In the genomic region with DNA sequence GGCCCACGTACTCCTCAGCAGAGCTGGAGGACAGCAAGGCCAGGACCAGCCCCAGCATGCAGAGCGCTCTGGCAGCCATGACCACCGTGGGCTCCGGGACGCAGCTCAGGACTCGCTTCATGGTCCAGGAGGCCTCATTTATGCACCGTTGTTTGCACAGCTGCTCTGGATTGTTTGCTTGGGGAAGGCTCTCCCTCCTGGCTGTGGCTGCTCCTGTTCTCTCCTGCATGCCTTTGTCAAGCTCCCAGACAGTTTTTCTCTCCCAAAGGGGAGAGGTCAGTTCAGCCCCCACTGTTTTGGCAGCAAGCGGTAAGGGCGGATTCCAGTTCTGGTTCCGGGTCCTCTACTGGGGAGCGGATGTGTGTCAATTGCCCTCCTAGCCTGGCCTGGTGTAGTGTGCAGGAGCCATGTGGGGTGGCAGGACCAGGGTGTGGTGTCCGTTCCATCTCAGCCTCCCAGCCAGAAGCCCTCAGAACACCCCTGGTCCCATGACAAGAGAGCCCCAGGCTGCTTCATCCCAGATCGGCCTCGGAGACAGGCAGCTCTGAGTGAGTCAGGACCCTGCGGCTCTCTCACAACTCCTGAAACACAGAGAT, we compare ENCODE assay signal across 1 cellular context.
A peak's percentile ranks its signal among the peaks of the same experiment; 100 is the strongest.
TF ChIP-seq lines count a peak whose summit lies in the region.

A gene with protein sequence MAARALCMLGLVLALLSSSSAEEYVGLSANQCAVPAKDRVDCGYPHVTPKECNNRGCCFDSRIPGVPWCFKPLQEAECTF (minus strand): TSS at position 114 of the 596 bp plus-strand sequence. CDS start 35 bp downstream, at position 79.

TF ChIP-seq in HepG2, 621 proteins besides CTCF, POLR2A, EP300 and RAD21 (continued from another document and continues in another):
- TF ChIP-seq ZNF350 (CRISPR knock-in tag; IDR thresholded peaks at IDR 0.05; ENCODE audit: borderline replicate concordance, low read depth) (no peak; the same call in 1 of the 2 replicates), PCBP1 (IDR thresholded peaks at IDR 0.05; ENCODE audit: borderline replicate concordance, low read depth, low read length) (no peak), ZKSCAN8 (CRISPR knock-in tag; IDR thresholded peaks at IDR 0.05; ENCODE audit: borderline replicate concordance) (no peak), CHCHD3 (CRISPR knock-in tag; IDR thresholded peaks at IDR 0.05) (no peak), TBL1XR1 (IDR thresholded peaks at IDR 0.05; ENCODE audit: borderline replicate concordance, low read length, partially characterized antibody) (no peak), SRF (IDR thresholded peaks at IDR 0.05; ENCODE audit: low read depth, low read length) (no peak), SOX6 (IDR thresholded peaks at IDR 0.05) (no peak), SOX6 (CRISPR knock-in tag; IDR thresholded peaks at IDR 0.05) (peak; percentile 86), HHEX (CRISPR knock-in tag; IDR thresholded peaks at IDR 0.05) (peak; percentile 66; the same call in 1 of the 2 replicates), PPARG (CRISPR knock-in tag; conservative IDR thresholded peaks at IDR 0.05) (no peak), ZFP62 (CRISPR knock-in tag; IDR thresholded peaks at IDR 0.05) (no peak), ASH2L (IDR thresholded peaks at IDR 0.05; ENCODE audit: insufficient read length, low read depth, low read length) (no peak), ZNF619 (CRISPR knock-in tag; IDR thresholded peaks at IDR 0.05) (no peak), SIX1 (CRISPR knock-in tag; IDR thresholded peaks at IDR 0.05; ENCODE audit: borderline replicate concordance) (no peak), ZNF329 (CRISPR knock-in tag; IDR thresholded peaks at IDR 0.05; ENCODE audit: low read depth) (no peak), PHF20 (CRISPR knock-in tag; IDR thresholded peaks at IDR 0.05) (no peak), NCOR1 (IDR thresholded peaks at IDR 0.05; ENCODE audit: borderline replicate concordance, low read length) (no peak), KDM5A (IDR thresholded peaks at IDR 0.05; ENCODE audit: borderline replicate concordance, low read length) (no peak), ZNF343 (CRISPR knock-in tag; IDR thresholded peaks at IDR 0.05) (no peak), HNF4A (CRISPR knock-in tag; IDR thresholded peaks at IDR 0.05) (peak; percentile 32; the same call in 1 of the 2 replicates), ZNF83 (CRISPR knock-in tag; IDR thresholded peaks at IDR 0.05; ENCODE audit: borderline replicate concordance) (no peak; the same call in 1 of the 2 replicates), JARID2 (CRISPR knock-in tag; IDR thresholded peaks at IDR 0.05; ENCODE audit: insufficient replicate concordance) (no peak), ZFP1 (CRISPR knock-in tag; IDR thresholded peaks at IDR 0.05) (no peak), RFXAP (CRISPR knock-in tag; IDR thresholded peaks at IDR 0.05; ENCODE audit: borderline replicate concordance) (no peak), ZEB1 (IDR thresholded peaks at IDR 0.05; ENCODE audit: insufficient replicate concordance, low read depth) (no peak)
- TF ChIP-seq, protein P1, sequence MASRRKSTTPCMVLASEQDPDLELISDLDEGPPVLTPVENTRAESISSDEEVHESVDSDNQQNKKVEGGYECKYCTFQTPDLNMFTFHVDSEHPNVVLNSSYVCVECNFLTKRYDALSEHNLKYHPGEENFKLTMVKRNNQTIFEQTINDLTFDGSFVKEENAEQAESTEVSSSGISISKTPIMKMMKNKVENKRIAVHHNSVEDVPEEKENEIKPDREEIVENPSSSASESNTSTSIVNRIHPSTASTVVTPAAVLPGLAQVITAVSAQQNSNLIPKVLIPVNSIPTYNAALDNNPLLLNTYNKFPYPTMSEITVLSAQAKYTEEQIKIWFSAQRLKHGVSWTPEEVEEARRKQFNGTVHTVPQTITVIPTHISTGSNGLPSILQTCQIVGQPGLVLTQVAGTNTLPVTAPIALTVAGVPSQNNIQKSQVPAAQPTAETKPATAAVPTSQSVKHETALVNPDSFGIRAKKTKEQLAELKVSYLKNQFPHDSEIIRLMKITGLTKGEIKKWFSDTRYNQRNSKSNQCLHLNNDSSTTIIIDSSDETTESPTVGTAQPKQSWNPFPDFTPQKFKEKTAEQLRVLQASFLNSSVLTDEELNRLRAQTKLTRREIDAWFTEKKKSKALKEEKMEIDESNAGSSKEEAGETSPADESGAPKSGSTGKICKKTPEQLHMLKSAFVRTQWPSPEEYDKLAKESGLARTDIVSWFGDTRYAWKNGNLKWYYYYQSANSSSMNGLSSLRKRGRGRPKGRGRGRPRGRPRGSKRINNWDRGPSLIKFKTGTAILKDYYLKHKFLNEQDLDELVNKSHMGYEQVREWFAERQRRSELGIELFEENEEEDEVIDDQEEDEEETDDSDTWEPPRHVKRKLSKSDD (CRISPR knock-in tag; IDR thresholded peaks at IDR 0.05; ENCODE audit: low read depth): no peak
- TF ChIP-seq, protein P2, sequence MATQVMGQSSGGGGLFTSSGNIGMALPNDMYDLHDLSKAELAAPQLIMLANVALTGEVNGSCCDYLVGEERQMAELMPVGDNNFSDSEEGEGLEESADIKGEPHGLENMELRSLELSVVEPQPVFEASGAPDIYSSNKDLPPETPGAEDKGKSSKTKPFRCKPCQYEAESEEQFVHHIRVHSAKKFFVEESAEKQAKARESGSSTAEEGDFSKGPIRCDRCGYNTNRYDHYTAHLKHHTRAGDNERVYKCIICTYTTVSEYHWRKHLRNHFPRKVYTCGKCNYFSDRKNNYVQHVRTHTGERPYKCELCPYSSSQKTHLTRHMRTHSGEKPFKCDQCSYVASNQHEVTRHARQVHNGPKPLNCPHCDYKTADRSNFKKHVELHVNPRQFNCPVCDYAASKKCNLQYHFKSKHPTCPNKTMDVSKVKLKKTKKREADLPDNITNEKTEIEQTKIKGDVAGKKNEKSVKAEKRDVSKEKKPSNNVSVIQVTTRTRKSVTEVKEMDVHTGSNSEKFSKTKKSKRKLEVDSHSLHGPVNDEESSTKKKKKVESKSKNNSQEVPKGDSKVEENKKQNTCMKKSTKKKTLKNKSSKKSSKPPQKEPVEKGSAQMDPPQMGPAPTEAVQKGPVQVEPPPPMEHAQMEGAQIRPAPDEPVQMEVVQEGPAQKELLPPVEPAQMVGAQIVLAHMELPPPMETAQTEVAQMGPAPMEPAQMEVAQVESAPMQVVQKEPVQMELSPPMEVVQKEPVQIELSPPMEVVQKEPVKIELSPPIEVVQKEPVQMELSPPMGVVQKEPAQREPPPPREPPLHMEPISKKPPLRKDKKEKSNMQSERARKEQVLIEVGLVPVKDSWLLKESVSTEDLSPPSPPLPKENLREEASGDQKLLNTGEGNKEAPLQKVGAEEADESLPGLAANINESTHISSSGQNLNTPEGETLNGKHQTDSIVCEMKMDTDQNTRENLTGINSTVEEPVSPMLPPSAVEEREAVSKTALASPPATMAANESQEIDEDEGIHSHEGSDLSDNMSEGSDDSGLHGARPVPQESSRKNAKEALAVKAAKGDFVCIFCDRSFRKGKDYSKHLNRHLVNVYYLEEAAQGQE (IDR thresholded peaks at IDR 0.05; ENCODE audit: borderline replicate concordance in 1 of 2, low read depth in 1 of 2, low read length in 2 of 2): no peak
- TF ChIP-seq, protein P3, sequence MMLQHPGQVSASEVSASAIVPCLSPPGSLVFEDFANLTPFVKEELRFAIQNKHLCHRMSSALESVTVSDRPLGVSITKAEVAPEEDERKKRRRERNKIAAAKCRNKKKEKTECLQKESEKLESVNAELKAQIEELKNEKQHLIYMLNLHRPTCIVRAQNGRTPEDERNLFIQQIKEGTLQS (CRISPR knock-in tag; IDR thresholded peaks at IDR 0.05): no peak
- TF ChIP-seq, protein P4, sequence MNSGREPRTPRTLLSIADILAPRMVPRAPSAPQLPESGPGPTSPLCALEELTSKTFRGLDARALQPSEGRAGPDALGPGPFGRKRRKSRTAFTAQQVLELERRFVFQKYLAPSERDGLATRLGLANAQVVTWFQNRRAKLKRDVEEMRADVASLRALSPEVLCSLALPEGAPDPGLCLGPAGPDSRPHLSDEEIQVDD (CRISPR knock-in tag; IDR thresholded peaks at IDR 0.05; ENCODE audit: borderline replicate concordance): no peak
- TF ChIP-seq, protein P5, sequence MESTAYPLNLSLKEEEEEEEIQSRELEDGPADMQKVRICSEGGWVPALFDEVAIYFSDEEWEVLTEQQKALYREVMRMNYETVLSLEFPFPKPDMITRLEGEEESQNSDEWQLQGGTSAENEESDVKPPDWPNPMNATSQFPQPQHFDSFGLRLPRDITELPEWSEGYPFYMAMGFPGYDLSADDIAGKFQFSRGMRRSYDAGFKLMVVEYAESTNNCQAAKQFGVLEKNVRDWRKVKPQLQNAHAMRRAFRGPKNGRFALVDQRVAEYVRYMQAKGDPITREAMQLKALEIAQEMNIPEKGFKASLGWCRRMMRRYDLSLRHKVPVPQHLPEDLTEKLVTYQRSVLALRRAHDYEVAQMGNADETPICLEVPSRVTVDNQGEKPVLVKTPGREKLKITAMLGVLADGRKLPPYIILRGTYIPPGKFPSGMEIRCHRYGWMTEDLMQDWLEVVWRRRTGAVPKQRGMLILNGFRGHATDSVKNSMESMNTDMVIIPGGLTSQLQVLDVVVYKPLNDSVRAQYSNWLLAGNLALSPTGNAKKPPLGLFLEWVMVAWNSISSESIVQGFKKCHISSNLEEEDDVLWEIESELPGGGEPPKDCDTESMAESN (CRISPR knock-in tag; conservative IDR thresholded peaks at IDR 0.05): no peak
- TF ChIP-seq, protein P6, sequence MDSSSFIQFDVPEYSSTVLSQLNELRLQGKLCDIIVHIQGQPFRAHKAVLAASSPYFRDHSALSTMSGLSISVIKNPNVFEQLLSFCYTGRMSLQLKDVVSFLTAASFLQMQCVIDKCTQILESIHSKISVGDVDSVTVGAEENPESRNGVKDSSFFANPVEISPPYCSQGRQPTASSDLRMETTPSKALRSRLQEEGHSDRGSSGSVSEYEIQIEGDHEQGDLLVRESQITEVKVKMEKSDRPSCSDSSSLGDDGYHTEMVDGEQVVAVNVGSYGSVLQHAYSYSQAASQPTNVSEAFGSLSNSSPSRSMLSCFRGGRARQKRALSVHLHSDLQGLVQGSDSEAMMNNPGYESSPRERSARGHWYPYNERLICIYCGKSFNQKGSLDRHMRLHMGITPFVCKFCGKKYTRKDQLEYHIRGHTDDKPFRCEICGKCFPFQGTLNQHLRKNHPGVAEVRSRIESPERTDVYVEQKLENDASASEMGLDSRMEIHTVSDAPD (CRISPR knock-in tag; IDR thresholded peaks at IDR 0.05): peak; percentile 50; the same call in 1 of the 2 replicates
- TF ChIP-seq, protein P7, sequence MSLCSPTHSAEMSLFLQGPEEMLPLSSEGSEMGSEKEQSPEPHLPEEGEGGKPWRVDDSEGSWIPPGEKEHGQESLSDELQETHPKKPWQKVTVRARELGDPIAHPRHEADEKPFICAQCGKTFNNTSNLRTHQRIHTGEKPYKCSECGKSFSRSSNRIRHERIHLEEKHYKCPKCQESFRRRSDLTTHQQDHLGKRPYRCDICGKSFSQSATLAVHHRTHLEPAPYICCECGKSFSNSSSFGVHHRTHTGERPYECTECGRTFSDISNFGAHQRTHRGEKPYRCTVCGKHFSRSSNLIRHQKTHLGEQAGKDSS (CRISPR knock-in tag; IDR thresholded peaks at IDR 0.05; ENCODE audit: borderline replicate concordance, low read depth): peak; percentile 39; the same call in 1 of the 2 replicates
- TF ChIP-seq, protein P8, sequence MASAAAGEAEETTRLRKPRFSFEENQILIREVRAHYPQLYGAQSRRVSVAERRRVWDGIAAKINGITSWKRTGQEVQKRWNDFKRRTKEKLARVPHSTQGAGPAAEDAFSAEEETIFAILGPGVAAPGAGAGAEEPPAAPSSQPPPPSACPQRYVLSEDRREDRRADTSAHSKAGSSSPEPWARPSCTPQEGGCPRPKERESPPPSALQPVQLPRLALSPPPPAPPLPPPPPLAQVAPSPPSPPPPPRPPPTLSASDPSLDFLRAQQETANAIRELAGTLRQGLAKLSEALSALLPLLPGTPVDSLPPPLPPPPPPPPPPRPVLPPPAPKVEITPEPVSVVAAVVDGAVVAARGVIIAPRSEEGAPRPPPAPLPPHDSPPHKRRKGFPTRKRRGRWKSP (CRISPR knock-in tag; IDR thresholded peaks at IDR 0.05): no peak
- TF ChIP-seq, protein P9, sequence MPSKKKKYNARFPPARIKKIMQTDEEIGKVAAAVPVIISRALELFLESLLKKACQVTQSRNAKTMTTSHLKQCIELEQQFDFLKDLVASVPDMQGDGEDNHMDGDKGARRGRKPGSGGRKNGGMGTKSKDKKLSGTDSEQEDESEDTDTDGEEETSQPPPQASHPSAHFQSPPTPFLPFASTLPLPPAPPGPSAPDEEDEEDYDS (CRISPR knock-in tag; IDR thresholded peaks at IDR 0.05): peak; percentile 71
- TF ChIP-seq, protein P10, sequence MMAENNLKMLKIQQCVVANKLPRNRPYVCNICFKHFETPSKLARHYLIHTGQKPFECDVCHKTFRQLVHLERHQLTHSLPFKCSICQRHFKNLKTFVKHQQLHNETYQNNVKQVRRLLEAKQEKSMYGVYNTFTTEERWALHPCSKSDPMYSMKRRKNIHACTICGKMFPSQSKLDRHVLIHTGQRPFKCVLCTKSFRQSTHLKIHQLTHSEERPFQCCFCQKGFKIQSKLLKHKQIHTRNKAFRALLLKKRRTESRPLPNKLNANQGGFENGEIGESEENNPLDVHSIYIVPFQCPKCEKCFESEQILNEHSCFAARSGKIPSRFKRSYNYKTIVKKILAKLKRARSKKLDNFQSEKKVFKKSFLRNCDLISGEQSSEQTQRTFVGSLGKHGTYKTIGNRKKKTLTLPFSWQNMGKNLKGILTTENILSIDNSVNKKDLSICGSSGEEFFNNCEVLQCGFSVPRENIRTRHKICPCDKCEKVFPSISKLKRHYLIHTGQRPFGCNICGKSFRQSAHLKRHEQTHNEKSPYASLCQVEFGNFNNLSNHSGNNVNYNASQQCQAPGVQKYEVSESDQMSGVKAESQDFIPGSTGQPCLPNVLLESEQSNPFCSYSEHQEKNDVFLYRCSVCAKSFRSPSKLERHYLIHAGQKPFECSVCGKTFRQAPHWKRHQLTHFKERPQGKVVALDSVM (CRISPR knock-in tag; IDR thresholded peaks at IDR 0.05): no peak; the same call in 1 of the 2 replicates
- TF ChIP-seq, protein P11, sequence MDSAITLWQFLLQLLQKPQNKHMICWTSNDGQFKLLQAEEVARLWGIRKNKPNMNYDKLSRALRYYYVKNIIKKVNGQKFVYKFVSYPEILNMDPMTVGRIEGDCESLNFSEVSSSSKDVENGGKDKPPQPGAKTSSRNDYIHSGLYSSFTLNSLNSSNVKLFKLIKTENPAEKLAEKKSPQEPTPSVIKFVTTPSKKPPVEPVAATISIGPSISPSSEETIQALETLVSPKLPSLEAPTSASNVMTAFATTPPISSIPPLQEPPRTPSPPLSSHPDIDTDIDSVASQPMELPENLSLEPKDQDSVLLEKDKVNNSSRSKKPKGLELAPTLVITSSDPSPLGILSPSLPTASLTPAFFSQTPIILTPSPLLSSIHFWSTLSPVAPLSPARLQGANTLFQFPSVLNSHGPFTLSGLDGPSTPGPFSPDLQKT (CRISPR knock-in tag; IDR thresholded peaks at IDR 0.05; ENCODE audit: borderline replicate concordance): no peak
